ENCODE assay signal across 28 cellular contexts in the genomic region with DNA sequence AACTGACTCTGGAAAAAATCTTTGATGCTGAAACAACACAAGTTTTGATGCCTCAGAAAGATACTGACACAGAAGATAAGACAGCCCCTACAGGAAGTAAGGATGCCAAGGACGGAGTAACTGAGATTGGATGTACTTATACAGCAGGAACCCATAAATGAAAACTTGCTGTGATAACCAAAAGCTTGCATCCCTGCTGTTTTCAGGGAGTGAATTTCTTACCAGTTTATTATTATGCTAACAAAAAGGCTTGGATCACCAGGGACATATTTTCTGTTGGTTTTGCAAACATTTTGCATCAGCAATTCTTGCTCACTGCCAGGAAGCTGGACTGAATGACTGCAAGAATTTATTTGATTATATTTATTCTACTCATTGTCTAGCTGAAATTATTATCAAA.
"Had no signal": no experiment of that assay in that cellular context is flagged by ENCODE, and none has a peak within 500 bp of the region (broad histone marks: within the 10 kb centered on the region; RNA-seq: fewer than 3 reads in every experiment).

No MANE protein-coding gene starts in this region.

- H3K4me3 ChIP-seq: dorsolateral prefrontal cortex, heart right ventricle, left lung, mucosa of descending colon, pancreas, right lobe of liver, tibial artery had no signal

- H3K9me3 Mint-ChIP-seq: type B pancreatic cell had no signal

- H3K36me3 Mint-ChIP-seq: mesothelial cell of epicardium, naive B cell had no signal

- H3K4me1 Mint-ChIP-seq: mesothelial cell of epicardium; naive B cell; neural crest cell; stimulated activated naive CD8-positive, alpha-beta T cell treated with anti-CD3 and anti-CD28 coated beads, Interleukin-15, amount 100 ng/mL, for 72 hours had no signal

- H3K36me3 ChIP-seq: left lung, neutrophil, pancreas, right lobe of liver, tibial artery had no signal

- DNase-seq: dorsolateral prefrontal cortex; effector CD4-positive, alpha-beta T cell; foreskin melanocyte; glutamatergic neuron; heart right ventricle; hippocampal formation; left cardiac atrium; left lung; mesenchymal stem cell; mucosa of descending colon; naive B cell; pancreas; right lobe of liver; small intestine; stimulated activated CD4-positive, alpha-beta T cell treated with anti-CD3 and anti-CD28 coated beads, Interleukin-12 subunit alpha, Interleukin-12 subunit beta, amount 100 ng/mL, for 4 hours; stimulated activated CD4-positive, alpha-beta T cell treated with anti-CD3 and anti-CD28 coated beads, Interleukin-1b, Interleukin-23, amount 100 ng/mL, for 48 hours; stimulated activated CD4-positive, alpha-beta T cell treated with anti-CD3 and anti-CD28 coated beads, Interleukin-4, amount 100 ng/mL, for 1 hour; stimulated activated CD8-positive, alpha-beta memory T cell treated with anti-CD3 and anti-CD28 coated beads, Interleukin-4, amount 100 ng/mL, for 48 hours; stimulated activated naive CD4-positive, alpha-beta T cell; stimulated activated naive CD8-positive, alpha-beta T cell treated with anti-CD3 and anti-CD28 coated beads, Interleukin-15, amount 100 ng/mL, for 72 hours; tibial artery had no signal

- ATAC-seq: esophagus mucosa; heart right ventricle; left cardiac atrium; left lung; mucosa of descending colon; natural killer cell treated with Interleukin-12 subunit alpha and Interleukin-12 subunit beta and Interleukin-15 and Interleukin-18, amount 100 ng/mL, for 72 hours; pancreas; right lobe of liver; stimulated activated naive CD8-positive, alpha-beta T cell treated with anti-CD3 and anti-CD28 coated beads, Interleukin-15, amount 100 ng/mL, for 72 hours had no signal

- H3K4me3 Mint-ChIP-seq: mesothelial cell of epicardium; naive B cell; natural killer cell treated with Interleukin-12 subunit alpha and Interleukin-12 subunit beta and Interleukin-15 and Interleukin-18, amount 100 ng/mL, for 72 hours; neural crest cell; stimulated activated naive CD8-positive, alpha-beta T cell treated with anti-CD3 and anti-CD28 coated beads, Interleukin-15, amount 100 ng/mL, for 72 hours; type B pancreatic cell had no signal

- H3K27ac ChIP-seq: dorsolateral prefrontal cortex, epithelial cell of prostate, heart right ventricle, left lung, neutrophil, pancreas, right lobe of liver, tibial artery had no signal

- H3K9me3 ChIP-seq: mucosa of descending colon, neutrophil, pancreas, right lobe of liver, tibial artery had no signal

- H3K4me1 ChIP-seq: left lung, pancreas, right lobe of liver, tibial artery had no signal

- H3K27me3 ChIP-seq: dorsolateral prefrontal cortex, heart right ventricle, left lung, neutrophil, pancreas, right lobe of liver, tibial artery had no signal

- H3K27me3 Mint-ChIP-seq: naive B cell; natural killer cell treated with Interleukin-12 subunit alpha and Interleukin-12 subunit beta and Interleukin-15 and Interleukin-18, amount 100 ng/mL, for 72 hours; stimulated activated naive CD8-positive, alpha-beta T cell treated with anti-CD3 and anti-CD28 coated beads, Interleukin-15, amount 100 ng/mL, for 72 hours; type B pancreatic cell had no signal
